In genomic region chr2:27489118-27489497, GRCh38 we compare ENCODE assay signal across 1 cellular context.
TF ChIP-seq lines count a peak whose summit lies in the region.

No MANE protein-coding gene starts in this region.

TF ChIP-seq in H1, 55 proteins besides CTCF, POLR2A, EP300 and RAD21:
- TF ChIP-seq, protein P1, sequence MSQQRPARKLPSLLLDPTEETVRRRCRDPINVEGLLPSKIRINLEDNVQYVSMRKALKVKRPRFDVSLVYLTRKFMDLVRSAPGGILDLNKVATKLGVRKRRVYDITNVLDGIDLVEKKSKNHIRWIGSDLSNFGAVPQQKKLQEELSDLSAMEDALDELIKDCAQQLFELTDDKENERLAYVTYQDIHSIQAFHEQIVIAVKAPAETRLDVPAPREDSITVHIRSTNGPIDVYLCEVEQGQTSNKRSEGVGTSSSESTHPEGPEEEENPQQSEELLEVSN (IDR thresholded peaks at IDR 0.05), result 0 out of 2 replicates have a peak, but pooled peaks have one; percentile 2
- TF ChIP-seq CHD1 (IDR thresholded peaks at IDR 0.05; ENCODE audit: low read depth, low read length), result no peak
